23 cellular contexts compared by ENCODE assay signal in genomic region chr19:48230555-48231129, GRCh38. TPM values are rescaled to one million over a fixed set of nuclear protein-coding genes. Genes with fewer than 3 reads are reported as not detected.
DNase-seq lines count a peak whose midpoint lies in the region; ATAC-seq lines count a peak whose summit lies in the region.
"Had no signal": no experiment of that assay in that cellular context is flagged by ENCODE, and none has a peak within 500 bp of the region (broad histone marks: within the 10 kb centered on the region; RNA-seq: fewer than 3 reads in every experiment).

No MANE protein-coding gene starts in this region.

- peak overlapping the region; percentile 34 for H3K27ac Mint-ChIP-seq in activated naive CD4-positive, alpha-beta T cell treated with anti-CD3 and anti-CD28 coated beads, Interleukin-2, amount 10 ng/mL, durations not matched to agents 7 days and 5 days

- H3K4me1 Mint-ChIP-seq in activated T-cell treated with anti-CD3 and anti-CD28 coated beads, Interleukin-2, amount 50 U/mL, for 4 hours (ENCODE audit: low read depth): peaks cover 6% of the 10 kb centered on the region
- H3K4me1 Mint-ChIP-seq in activated naive CD4-positive, alpha-beta T cell treated with anti-CD3 and anti-CD28 coated beads, Interleukin-2, amount 10 ng/mL, durations not matched to agents 7 days and 5 days: peaks cover 19% of the 10 kb centered on the region
- H3K4me1 Mint-ChIP-seq: stimulated activated naive B cell treated with anti-CD40 and anti-IgM and Interleukin-4, amounts not matched to agents 10 μg/mL and 1 μg/mL and 100 μg/mL, for 72 hours had no signal

- H3K4me3 Mint-ChIP-seq in activated T-cell treated with anti-CD3 and anti-CD28 coated beads, Interleukin-2, amount 50 U/mL, for 4 hours: no peak overlapping the region
- no peak overlapping the region for H3K4me3 Mint-ChIP-seq in activated naive CD4-positive, alpha-beta T cell treated with anti-CD3 and anti-CD28 coated beads, Interleukin-2, amount 10 ng/mL, durations not matched to agents 7 days and 5 days
- H3K4me3 Mint-ChIP-seq: stimulated activated naive B cell treated with anti-CD40 and anti-IgM and Interleukin-4, amounts not matched to agents 10 μg/mL and 1 μg/mL and 100 μg/mL, for 72 hours had no signal

- H3K36me3 Mint-ChIP-seq in activated T-cell treated with anti-CD3 and anti-CD28 coated beads, Interleukin-2, amount 50 U/mL, for 4 hours (ENCODE audit: insufficient read depth): peaks cover 60% of the 10 kb centered on the region
- peaks cover 73% of the 10 kb centered on the region for H3K36me3 Mint-ChIP-seq in activated naive CD4-positive, alpha-beta T cell treated with anti-CD3 and anti-CD28 coated beads, Interleukin-2, amount 10 ng/mL, durations not matched to agents 7 days and 5 days

- peaks cover 17 to 90% of the 10 kb centered on the region in 2 donors for H3K36me3 ChIP-seq in neuronal stem cell (replicated peaks in 1 of 2; ENCODE audit: control insufficient read depth in 2 of 2, insufficient read depth in 2 of 2, low read length in 2 of 2)
- H3K36me3 ChIP-seq: colonic mucosa, ovary had no signal

- peak overlapping the region; percentile 3 for H2BK120ac ChIP-seq in neuronal stem cell (ENCODE audit: low read depth, low read length)

- no peak overlapping the region for H2BK5ac ChIP-seq in neuronal stem cell (ENCODE audit: low read length)

- H3K27ac ChIP-seq in neuronal stem cell (replicated peaks; ENCODE audit: low read length): no peak overlapping the region
- H3K27ac ChIP-seq: body of pancreas, colonic mucosa, ovary, right atrium auricular region, transverse colon had no signal

- H4K91ac ChIP-seq in neuronal stem cell (ENCODE audit: low read depth, low read length, poor library complexity): no peak overlapping the region

- no peak overlapping the region for H3K14ac ChIP-seq in neuronal stem cell (ENCODE audit: low read length)

- no peaks in the 10 kb centered on the region for H3K27me3 ChIP-seq in neuronal stem cell (ENCODE audit: control insufficient read depth in 3 of 3, insufficient read depth in 3 of 3, low read depth in 1 of 3, low read length in 3 of 3)
- H3K27me3 ChIP-seq: body of pancreas, colonic mucosa, ovary, right atrium auricular region, transverse colon had no signal

- no peak overlapping the region for H2BK12ac ChIP-seq in neuronal stem cell (ENCODE audit: low read length)

- CTCF ChIA-PET in activated naive CD4-positive, alpha-beta T cell treated with anti-CD3 and anti-CD28 coated beads, Interleukin-2, amount 10 ng/mL, durations not matched to agents 7 days and 5 days (lab: Charles Lee): interaction anchor here (1.4 kb wide), 1 partner anchor 30 kb away, joined by 5 read pairs; no protein-coding TSS in a partner anchor

- peak overlapping the region; percentile 59 for H3K23ac ChIP-seq in neuronal stem cell (ENCODE audit: low read depth, low read length, poor library complexity)

- WGBS in neuronal stem cell (ENCODE audit: extremely low coverage in 2 of 2, insufficient read length in 2 of 2, insufficient replicate concordance in 1 of 2), 2 donors: no CpG with 5 or more reads among the region's 19 CpGs

- H2BK15ac ChIP-seq in neuronal stem cell (ENCODE audit: low read length): no peak overlapping the region

- no peak overlapping the region for H3K4me3 ChIP-seq in neuronal stem cell (ENCODE audit: low read length in 2 of 2)
- H3K4me3 ChIP-seq: body of pancreas, colonic mucosa, ovary, right atrium auricular region, transverse colon had no signal

- no peak overlapping the region for H2AK5ac ChIP-seq in neuronal stem cell (ENCODE audit: low read depth, low read length)

- H3K79me1 ChIP-seq in neuronal stem cell (ENCODE audit: low read depth, low read length): no peaks in the 10 kb centered on the region

- no peaks in the 10 kb centered on the region for H3K4me1 ChIP-seq in neuronal stem cell (ENCODE audit: control insufficient read depth in 2 of 2, insufficient read depth in 1 of 2, low read depth in 1 of 2, low read length in 2 of 2)
- H3K4me1 ChIP-seq: body of pancreas, colonic mucosa, right atrium auricular region, transverse colon had no signal

- DNase-seq in activated T-cell treated with anti-CD3 and anti-CD28 coated beads for 48 hours (ENCODE audit: low read depth) (peak; percentile 38), MV-4-11 (lab: John Stamatoyannopoulos, UW) (peak; percentile 33), neuronal stem cell (ENCODE audit: low spot score) (no peak), NCI-H446 (lab: John Stamatoyannopoulos, UW) (no peak), cerebellar nuclear complex (lab: John Stamatoyannopoulos, UW) (no peak)
- DNase-seq in activated T-cell treated with anti-CD3 and anti-CD28 coated beads, Interleukin-2, amount 50 U/mL, for 4 hours: no peak
- DNase-seq in activated naive CD4-positive, alpha-beta T cell treated with anti-CD3 and anti-CD28 coated beads, Interleukin-2, amount 10 ng/mL, durations not matched to agents 7 days and 5 days: peak; percentile 45
- DNase-seq: body of pancreas; C1 segment of cervical spinal cord; colonic mucosa; GDM1; GOT3; mammary epithelial cell; NCI-H1048; NCI-H2029 treated with DMSO at 0.1 percent for 48 hours; NCI-H345; ovary; SIG-M5; stimulated activated CD4-positive, alpha-beta T cell treated with anti-CD3 and anti-CD28 coated beads, Interleukin-12 subunit alpha, Interleukin-12 subunit beta, amount 100 ng/mL, for 4 hours; stimulated activated naive B cell treated with anti-CD40 and anti-IgM and Interleukin-4, amounts not matched to agents 10 μg/mL and 1 μg/mL and 100 μg/mL, for 72 hours; transverse colon had no signal

- no peaks in the 10 kb centered on the region for H3K27me3 Mint-ChIP-seq in activated T-cell treated with anti-CD3 and anti-CD28 coated beads, Interleukin-2, amount 50 U/mL, for 4 hours (ENCODE audit: low read depth)
- H3K27me3 Mint-ChIP-seq in activated naive CD4-positive, alpha-beta T cell treated with anti-CD3 and anti-CD28 coated beads, Interleukin-2, amount 10 ng/mL, durations not matched to agents 7 days and 5 days: no peaks in the 10 kb centered on the region
- H3K27me3 Mint-ChIP-seq: stimulated activated naive B cell treated with anti-CD40 and anti-IgM and Interleukin-4, amounts not matched to agents 10 μg/mL and 1 μg/mL and 100 μg/mL, for 72 hours had no signal

- H3K4ac ChIP-seq in neuronal stem cell (ENCODE audit: low read length): no peak overlapping the region

- no peak overlapping the region for H3K9ac ChIP-seq in neuronal stem cell (ENCODE audit: low read depth, low read length, poor library complexity)

- no peak overlapping the region for H3K4me2 ChIP-seq in neuronal stem cell (ENCODE audit: insufficient read depth, low read length, poor library complexity, severe bottlenecking)

- H3K18ac ChIP-seq in neuronal stem cell (ENCODE audit: low read length): no peak overlapping the region

- H2AFZ ChIP-seq in neuronal stem cell (ENCODE audit: low read length): no peak overlapping the region

- H4K8ac ChIP-seq in neuronal stem cell (ENCODE audit: low read depth, low read length): no peak overlapping the region

- no peak for ATAC-seq in activated T-cell treated with anti-CD3 and anti-CD28 coated beads, Interleukin-2, amount 50 U/mL, for 4 hours
- ATAC-seq in GM21515 (IDR thresholded peaks at IDR 0.05; ENCODE audit: unreplicated experiment): no peak
- ATAC-seq: body of pancreas; stimulated activated naive B cell treated with anti-CD40 and anti-IgM and Interleukin-4, amounts not matched to agents 10 μg/mL and 1 μg/mL and 100 μg/mL, for 72 hours had no signal

- no peaks in the 10 kb centered on the region for H3K9me3 Mint-ChIP-seq in activated T-cell treated with anti-CD3 and anti-CD28 coated beads, Interleukin-2, amount 50 U/mL, for 4 hours
- no peaks in the 10 kb centered on the region for H3K9me3 Mint-ChIP-seq in activated naive CD4-positive, alpha-beta T cell treated with anti-CD3 and anti-CD28 coated beads, Interleukin-2, amount 10 ng/mL, durations not matched to agents 7 days and 5 days
- H3K9me3 Mint-ChIP-seq: stimulated activated naive B cell treated with anti-CD40 and anti-IgM and Interleukin-4, amounts not matched to agents 10 μg/mL and 1 μg/mL and 100 μg/mL, for 72 hours had no signal

- peaks cover 0 to 12% of the 10 kb centered on the region in 2 donors for H3K9me3 ChIP-seq in neuronal stem cell (replicated peaks in 1 of 2; ENCODE audit: control insufficient read depth in 2 of 2, insufficient read depth in 1 of 2, low read depth in 1 of 2, low read length in 2 of 2)
- H3K9me3 ChIP-seq: body of pancreas, colonic mucosa, ovary, right atrium auricular region, transverse colon had no signal

RNA-seq across cellular contexts. Expression of gene CARD8, which starts 25.1 kb away (rescaled TPM):
- 10 to 100 TPM; 47.6 to 55.1 (median 51.3) TPM for total RNA-seq in activated T-cell treated with anti-CD3 and anti-CD28 coated beads, Interleukin-2, amount 50 U/mL, for 4 hours
- polyA plus RNA-seq in neuronal stem cell (2013, experiment 1 of 2): 30.9 TPM
- 30.1 TPM for polyA plus RNA-seq in neuronal stem cell (2013, experiment 2 of 2)

RNA-seq across cellular contexts. Expression of gene ZNF114, which starts 39.2 kb away (rescaled TPM):
- total RNA-seq in activated T-cell treated with anti-CD3 and anti-CD28 coated beads, Interleukin-2, amount 50 U/mL, for 4 hours: under 1 TPM in 2 of 3 donors, not detected in 1; 0.10 to 0.18 TPM
- 3.0 TPM for polyA plus RNA-seq in neuronal stem cell (2013, experiment 1 of 2)
- polyA plus RNA-seq in neuronal stem cell (2013, experiment 2 of 2): 2.6 TPM
- total RNA-seq: transverse colon had no signal

Comparison
In these comparisons a context has a peak if more than half of its experiments do, and no peak if none do; other contexts are left out.
1. DNase-seq: peak in activated T-cell treated with anti-CD3 and anti-CD28 coated beads for 48 hours (single experiment), MV-4-11 (single experiment) and activated naive CD4-positive, alpha-beta T cell treated with anti-CD3 and anti-CD28 coated beads, Interleukin-2, amount 10 ng/mL, durations not matched to agents 7 days and 5 days (single experiment); none in activated T-cell treated with anti-CD3 and anti-CD28 coated beads, Interleukin-2, amount 50 U/mL, for 4 hours (single experiment), neuronal stem cell (single experiment), NCI-H446 (0 of 2) and cerebellar nuclear complex (0 of 2).